Comparison of ENCODE assay signal across 13 cellular contexts in the genomic region with DNA sequence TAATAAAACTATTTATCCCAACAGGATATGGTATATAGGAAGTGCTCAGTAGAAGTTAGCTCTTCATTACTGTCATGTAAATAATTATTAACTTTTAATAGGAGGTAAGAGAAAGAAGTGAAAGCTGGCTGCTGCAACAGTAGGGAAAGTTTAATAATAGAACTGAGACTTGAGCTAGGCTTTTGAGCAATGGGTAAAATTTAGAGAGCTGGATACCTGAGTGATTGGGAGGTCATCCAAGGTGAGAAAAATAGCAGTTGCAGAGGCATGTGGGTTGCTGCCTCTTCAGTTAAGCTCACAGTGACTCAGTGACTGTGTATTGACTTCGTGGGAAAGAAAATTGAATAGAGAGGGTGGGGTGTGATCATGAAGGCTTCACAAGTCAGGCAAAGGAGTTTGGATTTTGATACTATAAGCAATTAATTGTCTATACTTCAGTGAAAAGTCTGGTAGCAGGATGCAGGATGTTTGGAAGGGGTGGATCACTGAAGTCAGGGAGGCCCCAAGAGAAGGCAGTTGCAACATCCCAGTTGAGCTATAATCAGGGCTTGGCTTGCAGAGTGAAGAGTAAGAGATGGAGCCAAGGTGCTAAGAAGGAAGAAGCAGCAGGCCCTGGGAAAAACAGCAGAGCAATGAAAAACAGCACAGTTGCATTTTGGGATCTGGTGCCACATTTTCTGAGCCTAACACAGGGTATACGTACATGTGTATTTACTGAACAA.
DNase-seq lines count a peak whose midpoint lies in the region; ATAC-seq, FAIRE-seq and TF ChIP-seq lines count a peak whose summit lies in the region.
"Had no signal": no experiment of that assay in that cellular context is flagged by ENCODE, and none has a peak within 500 bp of the region (broad histone marks: within the 10 kb centered on the region; RNA-seq: fewer than 3 reads in every experiment).

No MANE protein-coding gene starts in this region.

- no peak for FAIRE-seq in urothelium cell line (lab: Jason Lieb, UNC)
- FAIRE-seq: A204.1 had no signal

- H3K4me1 ChIP-seq in suprapubic skin: peaks cover 20% of the 10 kb centered on the region

- no peak for TF ChIP-seq EP300 in suprapubic skin (IDR thresholded peaks at IDR 0.05)

- WGBS in suprapubic skin: 45% methylated on average over 2 of the region's 2 CpGs

- DNase-seq in NCI-H1694 treated with DMSO at 0.1 percent for 48 hours (lab: John Stamatoyannopoulos, UW) (peak; percentile 25), NCI-H1694 (lab: John Stamatoyannopoulos, UW) (no peak), NCI-H226 (peak; percentile 54), fibroblast of villous mesenchyme (ENCODE audit: low read depth) (peak; percentile 47), suprapubic skin (ENCODE audit: low spot score in 2 of 2) (no peak), urothelium cell line (ENCODE audit: low spot score) (no peak)
- no peak for DNase-seq in activated naive CD4-positive, alpha-beta T cell (lab: John Stamatoyannopoulos, UW)
- DNase-seq: activated CD4-positive, alpha-beta T cell treated with anti-CD3 and anti-CD28 coated beads for 1 hour; hippocampal formation; NCI-H524 treated with DMSO at 0.1 percent for 48 hours had no signal

- peak overlapping the region; percentile 23 for H3K27ac ChIP-seq in suprapubic skin

- H3K9me3 ChIP-seq in suprapubic skin: no peaks in the 10 kb centered on the region

- TF ChIP-seq POLR2A in suprapubic skin (IDR thresholded peaks at IDR 0.05): no peak

- TF ChIP-seq CTCF in fibroblast of villous mesenchyme (IDR thresholded peaks at IDR 0.05; ENCODE audit: insufficient read depth, low read depth, low read length): no peak
- TF ChIP-seq CTCF in suprapubic skin (IDR thresholded peaks at IDR 0.05): no peak

- H3K36me3 ChIP-seq in suprapubic skin: no peaks in the 10 kb centered on the region

- ATAC-seq in GM19455 (IDR thresholded peaks at IDR 0.05; ENCODE audit: unreplicated experiment): no peak
- ATAC-seq: stimulated activated memory B cell treated with anti-CD40 and anti-IgM and Interleukin-4, amounts not matched to agents 10 μg/mL and 1 μg/mL and 100 μg/mL, for 72 hours had no signal

- H3K4me3 ChIP-seq in fibroblast of villous mesenchyme (ENCODE audit: low read depth, low read length) (no peak overlapping the region), suprapubic skin (no peak overlapping the region)

- no peaks in the 10 kb centered on the region for H3K27me3 ChIP-seq in suprapubic skin

Comparison
In these comparisons a context has a peak if more than half of its experiments do, and no peak if none do; other contexts are left out.
1. DNase-seq: peak in NCI-H1694 treated with DMSO at 0.1 percent for 48 hours (single experiment), NCI-H226 (single experiment) and fibroblast of villous mesenchyme (single experiment); none in NCI-H1694 (single experiment), suprapubic skin (0 of 2), activated naive CD4-positive, alpha-beta T cell (0 of 4) and urothelium cell line (single experiment).